ENCODE assay signal across 12 cellular contexts in genomic region chr15:70195171-70195807, GRCh38.
DNase-seq lines count a peak whose midpoint lies in the region; ATAC-seq, FAIRE-seq and TF ChIP-seq lines count a peak whose summit lies in the region.
"Had no signal": no experiment of that assay in that cellular context is flagged by ENCODE, and none has a peak within 500 bp of the region (broad histone marks: within the 10 kb centered on the region; RNA-seq: fewer than 3 reads in every experiment).

No MANE protein-coding gene starts in this region.

- no peak overlapping the region for H3K4me2 ChIP-seq in hepatocyte
- H3K4me2 ChIP-seq: BLaER1 had no signal

- no peaks in the 10 kb centered on the region for H3K4me1 Mint-ChIP-seq in activated naive CD4-positive, alpha-beta T cell treated with anti-CD3 and anti-CD28 coated beads for 36 hours (ENCODE audit: low read depth)

- peak; percentile 75 for FAIRE-seq in GM12891 (lab: Jason Lieb, UNC)

- no peaks in the 10 kb centered on the region for H3K79me2 ChIP-seq in hepatocyte

- 94% methylated on average over 11 of the region's 11 CpGs for WGBS in hepatocyte (ENCODE audit: low lambda C conversion rate, missing lambda C conversion rate)

- no peak for DNase-seq in GM12891 (ENCODE audit: insufficient read length, low spot score)
- DNase-seq in WERI-Rb-1, result no peak
- no peak for DNase-seq in hepatocyte (ENCODE audit: low spot score)
- peak in 1 of 2 donors; percentile 27 for DNase-seq in gastrocnemius medialis
- DNase-seq in foreskin melanocyte, result no peak
- no peak for DNase-seq in activated naive CD4-positive, alpha-beta T cell treated with anti-CD3 and anti-CD28 coated beads for 36 hours
- DNase-seq in NCI-H146 treated with DMSO at 0.1 percent for 48 hours (lab: John Stamatoyannopoulos, UW; ENCODE audit: unreplicated experiment), result no peak
- DNase-seq: activated CD4-positive, alpha-beta T cell treated with anti-CD3 and anti-CD28 coated beads, Interleukin-2, amount 50 U/mL, for 1 hour; activated naive CD4-positive, alpha-beta T cell treated with Interleukin-2 at 50 U/mL for 16 hours; stimulated activated naive CD4-positive, alpha-beta T cell had no signal

- peaks cover 16% of the 10 kb centered on the region for H3K9me3 ChIP-seq in WERI-Rb-1 (ENCODE audit: severe bottlenecking)
- no peaks in the 10 kb centered on the region for H3K9me3 ChIP-seq in hepatocyte (ENCODE audit: low read depth)
- peaks cover 0 to 9% (median 0%) of the 10 kb centered on the region in 3 donors for H3K9me3 ChIP-seq in gastrocnemius medialis
- H3K9me3 ChIP-seq: BLaER1 had no signal

- H3K9me3 Mint-ChIP-seq in activated naive CD4-positive, alpha-beta T cell treated with anti-CD3 and anti-CD28 coated beads for 36 hours, result no peaks in the 10 kb centered on the region

- TF ChIP-seq POLR2A in GM12891 (IDR thresholded peaks at IDR 0.05; ENCODE audit: low read depth, low read length) (no peak), gastrocnemius medialis (IDR thresholded peaks at IDR 0.05) (no peak)

- no peak overlapping the region for H3K27ac Mint-ChIP-seq in activated naive CD4-positive, alpha-beta T cell treated with anti-CD3 and anti-CD28 coated beads for 36 hours

- intact Hi-C loops in gastrocnemius medialis (cut with DNase I; ENCODE audit: low total_unique reads), result loop anchor here (5.0 kb wide), 1 partner anchor 738 kb away; no protein-coding TSS in a partner anchor
- intact Hi-C loops in activated naive CD4-positive, alpha-beta T cell treated with anti-CD3 and anti-CD28 coated beads for 36 hours (cut with micrococcal nuclease), result no loop called here

- TF ChIP-seq CTCF in WERI-Rb-1 (IDR thresholded peaks at IDR 0.05; ENCODE audit: low read depth, low read length) (no peak), hepatocyte (IDR thresholded peaks at IDR 0.05; ENCODE audit: poor library complexity) (no peak), gastrocnemius medialis (IDR thresholded peaks at IDR 0.05 in 4 of 5, conservative IDR thresholded peaks at IDR 0.05 in 1 of 5) (no peak)

- no peak overlapping the region for H2AFZ ChIP-seq in hepatocyte

- in situ Hi-C loops in gastrocnemius medialis (cut with MboI; ENCODE audit: low sequenced_read_pairs in 4 of 4), result loop anchor here in 1 of 4 donors (25.0 kb wide), 1 partner anchor 108 kb away; the partner anchor contains the start of gene TLE3

- H3K9me2 ChIP-seq in hepatocyte (replicated peaks; ENCODE audit: insufficient read depth), result no peaks in the 10 kb centered on the region

- no peak overlapping the region for H3K4me3 Mint-ChIP-seq in activated naive CD4-positive, alpha-beta T cell treated with anti-CD3 and anti-CD28 coated beads for 36 hours

- H3K27me3 ChIP-seq in WERI-Rb-1 (ENCODE audit: insufficient read depth, low read depth, severe bottlenecking) (no peaks in the 10 kb centered on the region), hepatocyte (no peaks in the 10 kb centered on the region), gastrocnemius medialis (no peaks in the 10 kb centered on the region)

- H3K36me3 ChIP-seq in WERI-Rb-1 (no peaks in the 10 kb centered on the region), hepatocyte (replicated peaks; ENCODE audit: insufficient read depth, low read depth) (no peaks in the 10 kb centered on the region), gastrocnemius medialis (no peaks in the 10 kb centered on the region)
- H3K36me3 ChIP-seq: BLaER1 had no signal

- H3K27ac ChIP-seq in WERI-Rb-1, result peak overlapping the region; percentile 10; the same call in 1 of the 2 replicates
- H3K27ac ChIP-seq in hepatocyte, result peak overlapping the region; percentile 69
- H3K27ac ChIP-seq in gastrocnemius medialis, result peak overlapping the region; percentile 91 to 96 (median 94)
- H3K27ac ChIP-seq: BLaER1 had no signal

- H3K4me3 ChIP-seq in WERI-Rb-1 (ENCODE audit: low read depth, low read length) (no peak overlapping the region), hepatocyte (no peak overlapping the region), gastrocnemius medialis (no peak overlapping the region)
- H3K4me3 ChIP-seq: BLaER1 had no signal

- no peaks in the 10 kb centered on the region for H3K27me3 Mint-ChIP-seq in activated naive CD4-positive, alpha-beta T cell treated with anti-CD3 and anti-CD28 coated beads for 36 hours (ENCODE audit: low read depth)

- H3K4me1 ChIP-seq in hepatocyte (ENCODE audit: insufficient read depth) (peaks cover 27% of the 10 kb centered on the region), gastrocnemius medialis (peaks cover 26 to 27% of the 10 kb centered on the region in 2 donors)

- no peaks in the 10 kb centered on the region for H3K36me3 Mint-ChIP-seq in activated naive CD4-positive, alpha-beta T cell treated with anti-CD3 and anti-CD28 coated beads for 36 hours (ENCODE audit: low read depth)

- no peaks in the 10 kb centered on the region for H4K20me1 ChIP-seq in hepatocyte (ENCODE audit: insufficient read depth, poor library complexity, severe bottlenecking)

- ATAC-seq in gastrocnemius medialis, result no peak
- no peak for ATAC-seq in GM18907 (IDR thresholded peaks at IDR 0.05; ENCODE audit: unreplicated experiment)

- CTCF ChIA-PET in activated naive CD4-positive, alpha-beta T cell treated with anti-CD3 and anti-CD28 coated beads for 36 hours (lab: Charles Lee), result interaction anchor here (0.6 kb wide), 1 partner anchor 130 kb away, joined by 3 read pairs; no protein-coding TSS in a partner anchor

TF ChIP-seq in GM12891, 5 proteins besides CTCF, POLR2A, EP300 and RAD21:
- TF ChIP-seq POU2F2 (IDR thresholded peaks at IDR 0.05; ENCODE audit: low read depth, low read length), result no peak
- no peak for TF ChIP-seq TAF1 (IDR thresholded peaks at IDR 0.05; ENCODE audit: low read depth, low read length)
- TF ChIP-seq PAX5 (IDR thresholded peaks at IDR 0.05; ENCODE audit: insufficient read depth, low read length, severe bottlenecking), result no peak
TF ChIP-seq in GM12891: peak in this region for 0.

Comparison
In these comparisons a context has a peak if more than half of its experiments do, and no peak if none do; other contexts are left out.
1. H3K27ac ChIP-seq: peak in every context shown above with its lines; median percentile 94 in gastrocnemius medialis; 69 in hepatocyte; 10 in WERI-Rb-1.